Comparison of ENCODE assay signal across 25 cellular contexts in the genomic region with DNA sequence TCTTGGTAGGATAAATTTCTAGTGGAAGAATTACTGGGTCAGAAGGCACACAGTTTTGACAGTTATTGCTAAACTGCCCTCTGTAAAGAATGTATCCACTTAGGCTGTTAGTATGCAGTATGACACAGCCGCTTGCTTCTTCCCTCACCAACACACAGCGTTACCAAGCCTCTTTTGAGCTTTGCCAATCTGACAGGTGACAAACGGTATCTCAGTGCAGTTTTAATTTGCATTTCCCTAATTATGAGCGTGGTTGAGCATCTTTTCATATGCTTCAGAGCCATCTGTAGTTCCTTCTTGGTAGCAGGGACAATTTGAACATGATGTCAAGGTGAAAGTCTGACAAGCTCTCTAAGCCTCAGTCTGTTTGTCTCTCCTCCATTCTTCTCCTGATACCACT. TPM values are rescaled to one million over a fixed set of nuclear protein-coding genes. Genes with fewer than 3 reads are reported as not detected.
"Had no signal": no experiment of that assay in that cellular context is flagged by ENCODE, and none has a peak within 500 bp of the region (broad histone marks: within the 10 kb centered on the region; RNA-seq: fewer than 3 reads in every experiment).

No MANE protein-coding gene starts in this region.

- H3K36me3 ChIP-seq: esophagus squamous epithelium, gastroesophageal sphincter, left ventricle myocardium inferior, lower lobe of right lung, prostate gland, tibial nerve, upper lobe of right lung, vagina had no signal

- H3K27me3 ChIP-seq: esophagus squamous epithelium, gastroesophageal sphincter, spleen, tibial nerve, upper lobe of right lung, vagina had no signal

- H3K4me3 Mint-ChIP-seq: nephron; stimulated activated memory B cell treated with anti-CD40 and anti-IgM and Interleukin-4, amounts not matched to agents 10 μg/mL and 1 μg/mL and 100 μg/mL, for 72 hours; stimulated activated naive CD8-positive, alpha-beta T cell treated with anti-CD3 and anti-CD28 coated beads, Interleukin-15, Interleukin-2, amounts not matched to agents 100 ng/mL and 50 ng/mL, for 24 hours had no signal

- ATAC-seq: gastroesophageal sphincter; left cardiac atrium; lower lobe of right lung; sciatic nerve; stimulated activated memory B cell treated with anti-CD40 and anti-IgM and Interleukin-4, amounts not matched to agents 10 μg/mL and 1 μg/mL and 100 μg/mL, for 72 hours; upper lobe of right lung had no signal

- H3K79me2 ChIP-seq: parathyroid adenoma had no signal

- H3K9me3 ChIP-seq: esophagus squamous epithelium, gastroesophageal sphincter, left ventricle myocardium inferior, lower lobe of right lung, prostate gland, spleen, tibial nerve, upper lobe of right lung, vagina had no signal

- H3K4me1 ChIP-seq: esophagus squamous epithelium, gastroesophageal sphincter, left ventricle myocardium inferior, lower lobe of right lung, parathyroid adenoma, prostate gland, spleen, tibial nerve, upper lobe of right lung, vagina had no signal

- H3K9me3 Mint-ChIP-seq: nephron; stimulated activated naive CD8-positive, alpha-beta T cell treated with anti-CD3 and anti-CD28 coated beads, Interleukin-15, Interleukin-2, amounts not matched to agents 100 ng/mL and 50 ng/mL, for 24 hours had no signal

- H3K27me3 Mint-ChIP-seq: stimulated activated memory B cell treated with anti-CD40 and anti-IgM and Interleukin-4, amounts not matched to agents 10 μg/mL and 1 μg/mL and 100 μg/mL, for 72 hours; stimulated activated naive CD8-positive, alpha-beta T cell treated with anti-CD3 and anti-CD28 coated beads, Interleukin-15, Interleukin-2, amounts not matched to agents 100 ng/mL and 50 ng/mL, for 24 hours had no signal

- H3K9ac ChIP-seq: parathyroid adenoma had no signal

- H3K4me3 ChIP-seq: esophagus squamous epithelium, gastroesophageal sphincter, left ventricle myocardium inferior, lower lobe of right lung, prostate gland, spleen, tibial nerve, upper lobe of right lung, vagina had no signal

- H3K27ac Mint-ChIP-seq: nephron; stimulated activated naive CD8-positive, alpha-beta T cell treated with anti-CD3 and anti-CD28 coated beads, Interleukin-15, Interleukin-2, amounts not matched to agents 100 ng/mL and 50 ng/mL, for 24 hours had no signal

- H3K27ac ChIP-seq: esophagus squamous epithelium, gastroesophageal sphincter, left ventricle myocardium inferior, lower lobe of right lung, parathyroid adenoma, prostate gland, spleen, tibial nerve, upper lobe of right lung, vagina had no signal

- DNase-seq: dermis blood vessel endothelial cell; esophagus squamous epithelium; foreskin fibroblast; kidney; left cardiac atrium; left ventricle myocardium inferior; lower lobe of right lung; mesenchymal stem cell; midbrain; retina; spleen; stimulated activated CD4-positive, alpha-beta T cell treated with anti-CD3 and anti-CD28 coated beads, Interleukin-15, amount 100 ng/mL, for 24 hours; stimulated activated CD4-positive, alpha-beta T cell treated with anti-CD3 and anti-CD28 coated beads, Interleukin-1b, Interleukin-23, amount 100 ng/mL, for 48 hours; stimulated activated CD4-positive, alpha-beta T cell treated with anti-CD3 and anti-CD28 coated beads, Interleukin-4, amount 100 ng/mL, for 24 hours; upper lobe of right lung had no signal

- H2AFZ ChIP-seq: parathyroid adenoma had no signal

RNA-seq across cellular contexts. Expression of gene HRK, which starts 42.8 kb away (rescaled TPM):
- total RNA-seq: dermis blood vessel endothelial cell, epithelial cell of proximal tubule, upper lobe of right lung, vagina had no signal
